ENCODE assay signal across 8 cellular contexts in genomic region chr9:34988218-34989055, GRCh38. TPM values are rescaled to one million over a fixed set of nuclear protein-coding genes. Genes with fewer than 3 reads are reported as not detected.
DNase-seq lines count a peak whose midpoint lies in the region; ATAC-seq and TF ChIP-seq lines count a peak whose summit lies in the region.

No MANE protein-coding gene starts in this region.

- H3K27ac Mint-ChIP-seq in T-cell (peak overlapping the region; percentile 83 to 94), chondrocyte (ENCODE audit: unreplicated experiment) (peak overlapping the region; percentile 70)
- peak overlapping the region; percentile 81 for H3K27ac Mint-ChIP-seq in stimulated activated memory B cell treated with anti-CD40 and anti-IgM and Interleukin-4, amounts not matched to agents 10 μg/mL and 1 μg/mL and 100 μg/mL, for 72 hours

- H3K27me3 Mint-ChIP-seq in T-cell (no peaks in the 10 kb centered on the region), chondrocyte (ENCODE audit: low read depth) (peaks cover 9% of the 10 kb centered on the region)
- H3K27me3 Mint-ChIP-seq in stimulated activated memory B cell treated with anti-CD40 and anti-IgM and Interleukin-4, amounts not matched to agents 10 μg/mL and 1 μg/mL and 100 μg/mL, for 72 hours = peaks cover 9% of the 10 kb centered on the region

- CTCF ChIA-PET in T-cell (lab: Charles Lee) = interaction anchor here (0.6 to 0.7 kb wide), 4 partner anchors 22 to 612 kb away, joined by 3 to 5 read pairs (median 4); partner anchors contain the start of gene MYORG (in 1 of the 2)

- H3K4me1 ChIP-seq in lung (ENCODE audit: control insufficient read depth in 2 of 2, insufficient read depth in 2 of 2, low read length in 2 of 2) = peaks cover 0 to 15% of the 10 kb centered on the region in 2 donors

- H3K36me3 ChIP-seq in lung (ENCODE audit: control insufficient read depth in 2 of 2, insufficient read depth in 2 of 2, low read length in 2 of 2) = no peaks in the 10 kb centered on the region

- no peaks in the 10 kb centered on the region for H3K27me3 ChIP-seq in lung (ENCODE audit: control insufficient read depth, insufficient read depth)

- H3K4me3 Mint-ChIP-seq in T-cell (peak overlapping the region; percentile 85 to 93 (median 92)), chondrocyte (ENCODE audit: unreplicated experiment) (peak overlapping the region; percentile 87)
- H3K4me3 Mint-ChIP-seq in stimulated activated memory B cell treated with anti-CD40 and anti-IgM and Interleukin-4, amounts not matched to agents 10 μg/mL and 1 μg/mL and 100 μg/mL, for 72 hours = peak overlapping the region; percentile 83

- ATAC-seq in T-cell (replicated peaks in 1 of 4) (no peak), lung (ENCODE audit: insufficient read depth, low FRiP score) (no peak), HG02884 (IDR thresholded peaks at IDR 0.05; ENCODE audit: unreplicated experiment) (no peak), HG03159 (IDR thresholded peaks at IDR 0.05; ENCODE audit: unreplicated experiment) (no peak)
- ATAC-seq in stimulated activated memory B cell treated with anti-CD40 and anti-IgM and Interleukin-4, amounts not matched to agents 10 μg/mL and 1 μg/mL and 100 μg/mL, for 72 hours = no peak

- no peaks in the 10 kb centered on the region for H3K36me3 Mint-ChIP-seq in T-cell
- H3K36me3 Mint-ChIP-seq in chondrocyte (ENCODE audit: low read depth) = no peaks in the 10 kb centered on the region
- H3K36me3 Mint-ChIP-seq in stimulated activated memory B cell treated with anti-CD40 and anti-IgM and Interleukin-4, amounts not matched to agents 10 μg/mL and 1 μg/mL and 100 μg/mL, for 72 hours = no peaks in the 10 kb centered on the region

- 16 to 17% methylated on average over 29 of the region's 29 CpGs for WGBS in lung, 2 donors

- H3K9me3 Mint-ChIP-seq in T-cell (no peaks in the 10 kb centered on the region), chondrocyte (ENCODE audit: low read depth) (no peaks in the 10 kb centered on the region)
- H3K9me3 Mint-ChIP-seq in stimulated activated memory B cell treated with anti-CD40 and anti-IgM and Interleukin-4, amounts not matched to agents 10 μg/mL and 1 μg/mL and 100 μg/mL, for 72 hours = no peaks in the 10 kb centered on the region

- POLR2A ChIA-PET in T-cell (lab: Charles Lee) = interaction anchor here in 1 of 2 donors (0.6 to 0.7 kb wide), 2 partner anchors 23 to 131 kb away, joined by 3 to 4 read pairs; no protein-coding TSS in a partner anchor

- H3K4me1 Mint-ChIP-seq in T-cell (peaks cover 65 to 68% (median 66%) of the 10 kb centered on the region in 3 donors), chondrocyte (ENCODE audit: low read depth) (peaks cover 45% of the 10 kb centered on the region)
- peaks cover 75% of the 10 kb centered on the region for H3K4me1 Mint-ChIP-seq in stimulated activated memory B cell treated with anti-CD40 and anti-IgM and Interleukin-4, amounts not matched to agents 10 μg/mL and 1 μg/mL and 100 μg/mL, for 72 hours

- peak overlapping the region; percentile 42 for H3K4me3 ChIP-seq in lung

- H3K9me3 ChIP-seq in lung (ENCODE audit: control insufficient read depth in 2 of 2, insufficient read depth in 1 of 2, low read length in 1 of 2) = no peaks in the 10 kb centered on the region

- DNase-seq in DMS 273 (lab: John Stamatoyannopoulos, UW; ENCODE audit: unreplicated experiment) (peak; percentile 51), DMS 273 treated with DMSO at 0.1 percent for 48 hours (lab: John Stamatoyannopoulos, UW) (no peak), T-cell (peak in 26 of 34 experiments; percentile 15 to 77 (median 33)), chondrocyte (ENCODE audit: low spot score) (no peak), lung (ENCODE audit: low spot score) (no peak)

- H3K27ac ChIP-seq in lung (ENCODE audit: low read depth in 1 of 2, low read length in 1 of 2) = peak overlapping the region; percentile 71 to 88

- TF ChIP-seq CTCF in chondrocyte (IDR thresholded peaks at IDR 0.05) = no peak
- TF ChIP-seq CTCF in lung (IDR thresholded peaks at IDR 0.05; ENCODE audit: control extremely low read depth, extremely low read depth) = no peak

RNA-seq across cellular contexts. Expression of gene DNAJB5, which starts 1.1 kb away (rescaled TPM):
- 1 to 10 TPM; 1.3 to 2.4 (median 1.7) TPM for total RNA-seq in T-cell
- 10.2 to 17.4 TPM (median 15.2 TPM) in 3 replicates for total RNA-seq in chondrocyte
- 10 to 100 TPM in 1 of 2 donors, 1 to 10 TPM in 1; 4.5 to 10.3 TPM for total RNA-seq in lung
- polyA plus RNA-seq in lung = 1 to 10 TPM; 4.8 to 8.9 TPM

RNA-seq across cellular contexts. Expression of gene PHF24, which starts 30.4 kb away (rescaled TPM):
- total RNA-seq in T-cell (not detected), chondrocyte (0.30 to 1.0 TPM in 2 of 3 replicates, not detected in the other), lung (1 to 10 TPM in 1 of 2 donors, under 1 TPM in 1; 0.48 to 1.0 TPM)
- under 1 TPM; 0.10 to 0.14 TPM for polyA plus RNA-seq in lung

Comparison
In these comparisons a context has a peak if more than half of its experiments do, and no peak if none do; other contexts are left out.
1. DNase-seq: peak in DMS 273 (single experiment) and T-cell (26 of 34); none in DMS 273 treated with DMSO at 0.1 percent for 48 hours (single experiment), chondrocyte (single experiment) and lung (single experiment).
2. Peak in every context shown above with its lines, with median percentiles within 50 percentile points of each other: H3K27ac Mint-ChIP-seq and H3K4me3 Mint-ChIP-seq.